Comparison of ENCODE assay signal across 13 cellular contexts in genomic region chr4:43244688-43245382, GRCh38.
A peak's percentile ranks its signal among the peaks of the same experiment; 100 is the strongest.
DNase-seq lines count a peak whose midpoint lies in the region; ATAC-seq and TF ChIP-seq lines count a peak whose summit lies in the region.
"Had no signal": no experiment of that assay in that cellular context is flagged by ENCODE, and none has a peak within 500 bp of the region (broad histone marks: within the 10 kb centered on the region; RNA-seq: fewer than 3 reads in every experiment).

No MANE protein-coding gene starts in this region.

- TF ChIP-seq CTCF in GM13977 (IDR thresholded peaks at IDR 0.05; ENCODE audit: extremely low read depth, insufficient read depth, missing control alignments) (no peak), testis (IDR thresholded peaks at IDR 0.05) (no peak)

- no peaks in the 10 kb centered on the region for H3K36me3 ChIP-seq in testis (ENCODE audit: low read depth, missing control alignments)
- H3K36me3 ChIP-seq: heart left ventricle had no signal

- no peaks in the 10 kb centered on the region for H3K4me1 ChIP-seq in testis
- H3K4me1 ChIP-seq: heart left ventricle had no signal

- H3K27ac ChIP-seq in testis: no peak overlapping the region
- H3K27ac ChIP-seq: heart left ventricle had no signal

- ATAC-seq in GM19452 (IDR thresholded peaks at IDR 0.05; ENCODE audit: unreplicated experiment) (peak; percentile 98), HG02852 (IDR thresholded peaks at IDR 0.05; ENCODE audit: unreplicated experiment) (peak; percentile 99), HG03469 (IDR thresholded peaks at IDR 0.05; ENCODE audit: unreplicated experiment) (peak; percentile 97)
- ATAC-seq: heart left ventricle had no signal

- no peak for TF ChIP-seq POLR2A in testis (IDR thresholded peaks at IDR 0.05)

- no peak overlapping the region for H3K4me3 ChIP-seq in testis
- H3K4me3 ChIP-seq: heart left ventricle had no signal

- DNase-seq in GM13977 (ENCODE audit: low spot score) (peak; percentile 54), testis (no peak), SHP77 (lab: John Stamatoyannopoulos, UW) (no peak), SKM-1 (lab: John Stamatoyannopoulos, UW; ENCODE audit: unreplicated experiment) (no peak), NK-92 (lab: John Stamatoyannopoulos, UW; ENCODE audit: unreplicated experiment) (no peak)
- DNase-seq: activated CD8-positive, alpha-beta memory T cell treated with anti-CD3 and anti-CD28 coated beads, Interleukin-2, amount 50 U/mL, for 4 hours; effector CD4-positive, alpha-beta T cell; HCEC 1CT; heart left ventricle; T1000 had no signal

- intact Hi-C loops in testis (cut with DNase I; ENCODE audit: low total_unique reads): no loop called here

- in situ Hi-C loops in GM13977 (cut with MboI; ENCODE audit: low pct_unique_long_range_greater_than_20kb, low sequenced_read_pairs, unreplicated experiment): no loop called here

- WGBS in testis, 2 donors: 52 to 59% methylated on average over 1 of the region's 1 CpG

- no peaks in the 10 kb centered on the region for H3K27me3 ChIP-seq in testis
- H3K27me3 ChIP-seq: heart left ventricle had no signal

- H3K9me3 ChIP-seq in testis: no peaks in the 10 kb centered on the region
- H3K9me3 ChIP-seq: heart left ventricle had no signal
